In genomic region chr17:48129981-48130380, GRCh38 we compare ENCODE assay signal across 25 cellular contexts. TPM values are rescaled to one million over a fixed set of nuclear protein-coding genes. Genes with fewer than 3 reads are reported as not detected.
A peak's percentile ranks its signal among the peaks of the same experiment; 100 is the strongest.
DNase-seq lines count a peak whose midpoint lies in the region; ATAC-seq and TF ChIP-seq lines count a peak whose summit lies in the region.
"Had no signal": no experiment of that assay in that cellular context is flagged by ENCODE, and none has a peak within 500 bp of the region (broad histone marks: within the 10 kb centered on the region; RNA-seq: fewer than 3 reads in every experiment).

No MANE protein-coding gene starts in this region.

- H3K9me3 Mint-ChIP-seq in activated naive CD4-positive, alpha-beta T cell treated with anti-CD3 and anti-CD28 coated beads for 36 hours: no peaks in the 10 kb centered on the region
- H3K9me3 Mint-ChIP-seq in activated naive CD4-positive, alpha-beta T cell treated with anti-CD3 and anti-CD28 coated beads, Interleukin-2, amount 50 U/mL, for 72 hours: no peaks in the 10 kb centered on the region
- H3K9me3 Mint-ChIP-seq in activated T-helper 17 cell treated with anti-CD3 and anti-CD28 coated beads, Interleukin-2, amount 50 U/mL, for 72 hours: no peaks in the 10 kb centered on the region
- no peaks in the 10 kb centered on the region for H3K9me3 Mint-ChIP-seq in nephron progenitor cell
- no peaks in the 10 kb centered on the region for H3K9me3 Mint-ChIP-seq in Caco-2 (ENCODE audit: unreplicated experiment)

- POLR2A ChIA-PET in Caco-2 (lab: Charles Lee): interaction anchor here (0.7 kb wide), 1 partner anchor 101 kb away, joined by 10 read pairs; no protein-coding TSS in a partner anchor

- H3K9me3 ChIP-seq in NT2/D1 (ENCODE audit: insufficient read depth, low read length) (no peaks in the 10 kb centered on the region), SJCRH30 (replicated peaks) (no peaks in the 10 kb centered on the region), Caco-2 (no peaks in the 10 kb centered on the region)
- H3K9me3 ChIP-seq: BLaER1, HAP-1 had no signal

- H3K4me3 ChIP-seq in NT2/D1 (ENCODE audit: insufficient read length, low read depth) (no peak overlapping the region), SJCRH30 (no peak overlapping the region), Caco-2 (ENCODE audit: low read depth, low read length) (no peak overlapping the region)
- H3K4me3 ChIP-seq: BLaER1, HAP-1, SK-N-MC had no signal

- no peak for DNase-seq in activated naive CD4-positive, alpha-beta T cell treated with anti-CD3 and anti-CD28 coated beads for 36 hours
- no peak for DNase-seq in activated naive CD4-positive, alpha-beta T cell treated with anti-CD3 and anti-CD28 coated beads, Interleukin-2, amount 50 U/mL, for 72 hours (ENCODE audit: low spot score in 2 of 2)
- no peak for DNase-seq in NT2/D1 (ENCODE audit: low read depth, low spot score)
- DNase-seq in nephron progenitor cell: no peak
- DNase-seq in SJCRH30: no peak
- DNase-seq in Caco-2: no peak
- no peak for DNase-seq in DMS153 treated with DMSO at 0.1 percent for 48 hours (lab: John Stamatoyannopoulos, UW; ENCODE audit: unreplicated experiment)
- DNase-seq: CD4-positive, CD25-positive, alpha-beta regulatory T cell; DMS53; GOT3; IMR-90; MM.1S; NCI-H1694; NCI-H2029 treated with DMSO at 0.1 percent for 48 hours; NCI-H2171; NCI-H226; NCI-H510A; NCI-H748 treated with DMSO at 0.1 percent for 48 hours; SHP77 had no signal

- H3K36me3 ChIP-seq in NT2/D1 (ENCODE audit: insufficient read depth, insufficient read length, low read length) (peaks cover 2% of the 10 kb centered on the region), SJCRH30 (0 out of 2 replicates have a peak, but pooled peaks cover 2% of the 10 kb centered on the region), Caco-2 (ENCODE audit: control insufficient read depth, insufficient read depth, low read length) (no peaks in the 10 kb centered on the region)
- H3K36me3 ChIP-seq: HAP-1 had no signal

- H3K9ac ChIP-seq in NT2/D1 (ENCODE audit: insufficient read length, low read depth): peak overlapping the region; percentile 6
- H3K9ac ChIP-seq: BLaER1, KMS-11 had no signal

- H3K27me3 Mint-ChIP-seq in activated naive CD4-positive, alpha-beta T cell treated with anti-CD3 and anti-CD28 coated beads for 36 hours (ENCODE audit: low read depth): no peaks in the 10 kb centered on the region
- H3K27me3 Mint-ChIP-seq in activated T-helper 17 cell treated with anti-CD3 and anti-CD28 coated beads, Interleukin-2, amount 50 U/mL, for 72 hours: no peaks in the 10 kb centered on the region
- H3K27me3 Mint-ChIP-seq in nephron progenitor cell (ENCODE audit: low read depth, poor library complexity) (peaks cover 3% of the 10 kb centered on the region), Caco-2 (ENCODE audit: insufficient read depth, unreplicated experiment) (peaks cover 4% of the 10 kb centered on the region)
- H3K27me3 Mint-ChIP-seq: CD4-positive, CD25-positive, alpha-beta regulatory T cell had no signal

- no peaks in the 10 kb centered on the region for H3K27me3 ChIP-seq in NT2/D1 (ENCODE audit: insufficient read depth, insufficient read length)
- peaks cover 3% of the 10 kb centered on the region; the same call in 1 of the 2 replicates for H3K27me3 ChIP-seq in SJCRH30
- no peaks in the 10 kb centered on the region for H3K27me3 ChIP-seq in Caco-2 (replicated peaks; ENCODE audit: control insufficient read depth, insufficient read depth, low read length)
- H3K27me3 ChIP-seq: BLaER1 had no signal

- CTCF ChIA-PET in activated naive CD4-positive, alpha-beta T cell treated with anti-CD3 and anti-CD28 coated beads for 36 hours (lab: Charles Lee): interaction anchor here (0.8 to 6.4 kb wide), 6 partner anchors 27 to 114 kb away, joined by 3 to 60 read pairs (median 8); no protein-coding TSS in a partner anchor
- CTCF ChIA-PET in Caco-2 (lab: Charles Lee): interaction anchor here (0.6 to 6.1 kb wide), 6 partner anchors 11 to 484 kb away, joined by 3 to 76 read pairs (median 8); no protein-coding TSS in a partner anchor

- no peaks in the 10 kb centered on the region for H3K4me1 Mint-ChIP-seq in activated naive CD4-positive, alpha-beta T cell treated with anti-CD3 and anti-CD28 coated beads for 36 hours (ENCODE audit: low read depth)
- H3K4me1 Mint-ChIP-seq in activated T-helper 17 cell treated with anti-CD3 and anti-CD28 coated beads, Interleukin-2, amount 50 U/mL, for 72 hours: no peaks in the 10 kb centered on the region
- H3K4me1 Mint-ChIP-seq in nephron progenitor cell (peaks cover 52% of the 10 kb centered on the region), Caco-2 (ENCODE audit: low read depth, unreplicated experiment) (no peaks in the 10 kb centered on the region)

- BruUV-seq in Caco-2 (replicated peaks; lab: Mats Ljungman, UMichigan): no TSS peak

- H3K36me3 Mint-ChIP-seq in activated naive CD4-positive, alpha-beta T cell treated with anti-CD3 and anti-CD28 coated beads for 36 hours (ENCODE audit: low read depth): no peaks in the 10 kb centered on the region
- no peaks in the 10 kb centered on the region for H3K36me3 Mint-ChIP-seq in activated naive CD4-positive, alpha-beta T cell treated with anti-CD3 and anti-CD28 coated beads, Interleukin-2, amount 50 U/mL, for 72 hours
- H3K36me3 Mint-ChIP-seq in activated T-helper 17 cell treated with anti-CD3 and anti-CD28 coated beads, Interleukin-2, amount 50 U/mL, for 72 hours (ENCODE audit: low read depth): peaks cover 45% of the 10 kb centered on the region
- peaks cover 6% of the 10 kb centered on the region for H3K36me3 Mint-ChIP-seq in nephron progenitor cell (ENCODE audit: low read depth)
- H3K36me3 Mint-ChIP-seq in Caco-2 (ENCODE audit: insufficient read depth, unreplicated experiment): no peaks in the 10 kb centered on the region

- TF ChIP-seq CTCF in nephron progenitor cell (IDR thresholded peaks at IDR 0.05) (no peak), Caco-2 (IDR thresholded peaks at IDR 0.05; ENCODE audit: insufficient read depth in 1 of 2, low read depth in 1 of 2, low read length in 1 of 2, severe bottlenecking in 1 of 2, unreplicated experiment in 1 of 2) (no peak)

- H3K4me1 ChIP-seq in NT2/D1 (ENCODE audit: insufficient read depth, insufficient read length) (peaks cover 11% of the 10 kb centered on the region), SJCRH30 (peaks cover 16% of the 10 kb centered on the region), Caco-2 (no peaks in the 10 kb centered on the region)
- H3K4me1 ChIP-seq: HAP-1 had no signal

- H3K27ac ChIP-seq in SJCRH30: no peak overlapping the region
- H3K27ac ChIP-seq: BLaER1, KMS-11, SK-N-MC had no signal

- no peak for ATAC-seq in activated naive CD4-positive, alpha-beta T cell treated with anti-CD3 and anti-CD28 coated beads, Interleukin-2, amount 50 U/mL, for 72 hours
- no peak for ATAC-seq in activated T-helper 17 cell treated with anti-CD3 and anti-CD28 coated beads, Interleukin-2, amount 50 U/mL, for 72 hours (replicated peaks)
- ATAC-seq: Panc1 had no signal

- intact Hi-C loops in activated naive CD4-positive, alpha-beta T cell treated with anti-CD3 and anti-CD28 coated beads for 36 hours (cut with micrococcal nuclease): loop anchor here (2.0 kb wide), 1 partner anchor 17 kb away; no protein-coding TSS in a partner anchor
- intact Hi-C loops in Caco-2 (cut with micrococcal nuclease; ENCODE audit: unreplicated experiment): no loop called here

- H3K4me3 Mint-ChIP-seq in activated naive CD4-positive, alpha-beta T cell treated with anti-CD3 and anti-CD28 coated beads for 36 hours: no peak overlapping the region
- H3K4me3 Mint-ChIP-seq in activated T-helper 17 cell treated with anti-CD3 and anti-CD28 coated beads, Interleukin-2, amount 50 U/mL, for 72 hours: no peak overlapping the region
- no peak overlapping the region for H3K4me3 Mint-ChIP-seq in nephron progenitor cell
- no peak overlapping the region for H3K4me3 Mint-ChIP-seq in Caco-2 (ENCODE audit: unreplicated experiment)

- peak overlapping the region; percentile 30 for H3K27ac Mint-ChIP-seq in activated naive CD4-positive, alpha-beta T cell treated with anti-CD3 and anti-CD28 coated beads for 36 hours
- peak overlapping the region in 1 of 2 donors; percentile 52 for H3K27ac Mint-ChIP-seq in activated naive CD4-positive, alpha-beta T cell treated with anti-CD3 and anti-CD28 coated beads, Interleukin-2, amount 50 U/mL, for 72 hours
- peak overlapping the region; percentile 28 for H3K27ac Mint-ChIP-seq in activated T-helper 17 cell treated with anti-CD3 and anti-CD28 coated beads, Interleukin-2, amount 50 U/mL, for 72 hours
- H3K27ac Mint-ChIP-seq in nephron progenitor cell: peak overlapping the region; percentile 11
- H3K27ac Mint-ChIP-seq in Caco-2 (ENCODE audit: unreplicated experiment): no peak overlapping the region

RNA-seq across cellular contexts. Expression of gene SNX11, which starts 22.4 kb away (rescaled TPM):
- 10 to 100 TPM; 20.2 to 23.0 TPM for total RNA-seq in activated naive CD4-positive, alpha-beta T cell treated with anti-CD3 and anti-CD28 coated beads for 36 hours
- 10 to 100 TPM; 15.4 to 24.5 TPM for total RNA-seq in activated naive CD4-positive, alpha-beta T cell treated with anti-CD3 and anti-CD28 coated beads, Interleukin-2, amount 50 U/mL, for 72 hours
- 10 to 100 TPM; 22.8 to 24.7 TPM for total RNA-seq in activated T-helper 17 cell treated with anti-CD3 and anti-CD28 coated beads, Interleukin-2, amount 50 U/mL, for 72 hours
- total RNA-seq in SJCRH30 (2014; rRNA removed; shearing (Covaris generic)): 15.3 and 16.1 TPM in 2 replicates
- 36.7 and 40.7 TPM in 2 replicates for total RNA-seq in Caco-2 (2022)

RNA-seq across cellular contexts. Expression of gene CBX1, which starts 28.7 kb away (rescaled TPM):
- total RNA-seq in activated naive CD4-positive, alpha-beta T cell treated with anti-CD3 and anti-CD28 coated beads for 36 hours: 10 to 100 TPM; 61.6 to 63.0 TPM
- total RNA-seq in activated naive CD4-positive, alpha-beta T cell treated with anti-CD3 and anti-CD28 coated beads, Interleukin-2, amount 50 U/mL, for 72 hours: 10 to 100 TPM; 29.1 to 66.5 TPM
- total RNA-seq in activated T-helper 17 cell treated with anti-CD3 and anti-CD28 coated beads, Interleukin-2, amount 50 U/mL, for 72 hours: 10 to 100 TPM; 30.0 to 48.4 TPM
- total RNA-seq in SJCRH30 (2014; rRNA removed; shearing (Covaris generic)): 148 and 149 TPM in 2 replicates
- total RNA-seq in Caco-2 (2022): 213 and 214 TPM in 2 replicates
